In genomic region chr7:69799990-69800389, GRCh38 we compare ENCODE assay signal across 19 cellular contexts.
"Had no signal": no experiment of that assay in that cellular context is flagged by ENCODE, and none has a peak within 500 bp of the region (broad histone marks: within the 10 kb centered on the region; RNA-seq: fewer than 3 reads in every experiment).

No MANE protein-coding gene starts in this region.

- H3K9me3 Mint-ChIP-seq: activated naive CD4-positive, alpha-beta T cell treated with anti-CD3 and anti-CD28 coated beads, Interleukin-2, amount 10 ng/mL, durations not matched to agents 7 days and 5 days; activated naive CD8-positive, alpha-beta T cell treated with anti-CD3 and anti-CD28 coated beads, Interleukin-2, amount 50 U/mL, for 24 hours; brain; stimulated activated memory B cell treated with anti-CD40 and anti-IgM and Interleukin-4, amounts not matched to agents 10 μg/mL and 1 μg/mL and 100 μg/mL, for 72 hours had no signal

- H3K4me1 Mint-ChIP-seq: activated naive CD4-positive, alpha-beta T cell treated with anti-CD3 and anti-CD28 coated beads, Interleukin-2, amount 10 ng/mL, durations not matched to agents 7 days and 5 days had no signal

- H3K36me3 Mint-ChIP-seq: activated naive CD4-positive, alpha-beta T cell treated with anti-CD3 and anti-CD28 coated beads, Interleukin-2, amount 10 ng/mL, durations not matched to agents 7 days and 5 days; brain; stimulated activated memory B cell treated with anti-CD40 and anti-IgM and Interleukin-4, amounts not matched to agents 10 μg/mL and 1 μg/mL and 100 μg/mL, for 72 hours had no signal

- H3K27ac ChIP-seq: gastrocnemius medialis, stomach, transverse colon had no signal

- H3K4me3 ChIP-seq: gastrocnemius medialis, mucosa of descending colon, stomach, transverse colon had no signal

- H3K36me3 ChIP-seq: gastrocnemius medialis, stomach, transverse colon had no signal

- H3K27me3 ChIP-seq: gastrocnemius medialis, stomach, transverse colon had no signal

- H3K4me3 Mint-ChIP-seq: activated naive CD4-positive, alpha-beta T cell treated with anti-CD3 and anti-CD28 coated beads, Interleukin-2, amount 10 ng/mL, durations not matched to agents 7 days and 5 days; activated naive CD8-positive, alpha-beta T cell treated with anti-CD3 and anti-CD28 coated beads, Interleukin-2, amount 50 U/mL, for 24 hours; brain; stimulated activated memory B cell treated with anti-CD40 and anti-IgM and Interleukin-4, amounts not matched to agents 10 μg/mL and 1 μg/mL and 100 μg/mL, for 72 hours had no signal

- H3K9me3 ChIP-seq: gastrocnemius medialis, mucosa of descending colon, stomach, transverse colon had no signal

- ATAC-seq: activated naive CD8-positive, alpha-beta T cell treated with anti-CD3 and anti-CD28 coated beads, Interleukin-2, amount 50 U/mL, for 24 hours; mucosa of descending colon; stimulated activated memory B cell treated with anti-CD40 and anti-IgM and Interleukin-4, amounts not matched to agents 10 μg/mL and 1 μg/mL and 100 μg/mL, for 72 hours had no signal

- H3K27ac Mint-ChIP-seq: activated naive CD4-positive, alpha-beta T cell treated with anti-CD3 and anti-CD28 coated beads, Interleukin-2, amount 10 ng/mL, durations not matched to agents 7 days and 5 days; activated naive CD8-positive, alpha-beta T cell treated with anti-CD3 and anti-CD28 coated beads, Interleukin-2, amount 50 U/mL, for 24 hours; brain; stimulated activated memory B cell treated with anti-CD40 and anti-IgM and Interleukin-4, amounts not matched to agents 10 μg/mL and 1 μg/mL and 100 μg/mL, for 72 hours had no signal

- H3K27me3 Mint-ChIP-seq: activated naive CD4-positive, alpha-beta T cell treated with anti-CD3 and anti-CD28 coated beads, Interleukin-2, amount 10 ng/mL, durations not matched to agents 7 days and 5 days; activated naive CD8-positive, alpha-beta T cell treated with anti-CD3 and anti-CD28 coated beads, Interleukin-2, amount 50 U/mL, for 24 hours; brain; stimulated activated memory B cell treated with anti-CD40 and anti-IgM and Interleukin-4, amounts not matched to agents 10 μg/mL and 1 μg/mL and 100 μg/mL, for 72 hours had no signal

- DNase-seq: activated CD4-positive, alpha-beta T cell treated with anti-CD3 and anti-CD28 coated beads for 4 hours; activated CD4-positive, alpha-beta T cell treated with anti-CD3 and anti-CD28 coated beads, Interleukin-2, amount 50 U/mL, for 48 hours; activated CD4-positive, CD25-positive, alpha-beta regulatory T cell; activated naive CD4-positive, alpha-beta T cell treated with anti-CD3 and anti-CD28 coated beads, Interleukin-2, amount 10 ng/mL, durations not matched to agents 7 days and 5 days; activated naive CD8-positive, alpha-beta T cell treated with anti-CD3 and anti-CD28 coated beads, Interleukin-2, amount 50 U/mL, for 24 hours; activated T-cell treated with anti-CD3 and anti-CD28 coated beads, Interleukin-2, amount 50 U/mL, for 48 hours; anterior cingulate cortex; central memory CD4-positive, alpha-beta T cell; effector memory CD4-positive, alpha-beta T cell; gastrocnemius medialis; left ventricle myocardium superior; mucosa of descending colon; nucleus accumbens; stimulated activated CD4-positive, alpha-beta T cell treated with anti-CD3 and anti-CD28 coated beads, Interleukin-15, amount 100 ng/mL, for 24 hours; stomach; T1000; transverse colon had no signal
